Comparison of ENCODE assay signal across 15 cellular contexts in the genomic region with DNA sequence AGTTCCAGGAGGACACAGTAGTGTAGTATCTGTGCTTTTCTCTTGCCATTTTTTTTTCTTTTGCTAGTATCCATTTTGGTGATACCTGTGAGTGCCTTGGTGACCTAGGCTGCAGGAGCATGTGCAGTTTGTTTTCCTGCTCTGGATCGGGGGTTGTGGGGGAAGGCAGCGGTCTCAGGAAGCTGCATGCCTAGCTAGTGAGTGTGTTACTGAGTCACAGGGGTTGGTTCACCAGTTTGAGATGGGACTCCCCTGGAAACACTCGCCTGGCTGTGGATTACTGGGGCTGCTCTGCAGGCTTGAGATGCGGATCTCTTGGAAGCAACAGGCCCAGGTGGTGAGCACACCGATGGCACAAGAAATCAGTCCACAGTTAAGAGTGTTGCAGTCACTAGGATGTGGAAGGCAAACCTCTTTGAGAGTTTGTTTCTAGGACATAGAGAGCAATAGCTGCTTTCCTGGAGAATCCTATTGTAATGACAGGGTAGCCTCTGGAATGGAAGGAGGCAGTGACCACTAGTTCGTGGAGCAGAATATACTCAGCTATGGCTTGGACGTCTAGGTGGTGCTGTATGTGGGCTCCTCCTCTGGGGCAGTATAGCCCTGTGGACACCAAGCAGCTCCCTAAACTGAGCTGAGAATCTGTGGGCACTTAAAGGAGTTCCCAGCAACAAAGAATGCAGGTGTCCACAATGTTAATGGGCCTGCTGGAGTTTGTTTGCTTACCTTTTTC. TPM values are rescaled to one million over a fixed set of nuclear protein-coding genes. Genes with fewer than 3 reads are reported as not detected.
A peak's percentile ranks its signal among the peaks of the same experiment; 100 is the strongest.
DNase-seq lines count a peak whose midpoint lies in the region; ATAC-seq, FAIRE-seq and TF ChIP-seq lines count a peak whose summit lies in the region.
"Had no signal": no experiment of that assay in that cellular context is flagged by ENCODE, and none has a peak within 500 bp of the region (broad histone marks: within the 10 kb centered on the region; RNA-seq: fewer than 3 reads in every experiment).

No MANE protein-coding gene starts in this region.

- TF ChIP-seq CTCF in AG10803 (conservative IDR thresholded peaks at IDR 0.05; ENCODE audit: low read length) (no peak), bronchial epithelial cell (IDR thresholded peaks at IDR 0.05; ENCODE audit: insufficient read depth, low read length, severe bottlenecking) (no peak)

- H3K9me3 Mint-ChIP-seq in stimulated activated effector memory CD8-positive, alpha-beta T cell treated with anti-CD3 and anti-CD28 coated beads, Interleukin-12 subunit alpha, Interleukin-12 subunit beta, amount 100 ng/mL, for 72 hours, result peaks cover 8% of the 10 kb centered on the region

- no peaks in the 10 kb centered on the region for H3K4me1 ChIP-seq in Karpas-422 (ENCODE audit: low read length)

- no peak overlapping the region for H2AFZ ChIP-seq in Karpas-422 (ENCODE audit: low read length)

- no peak overlapping the region for H3K4me3 Mint-ChIP-seq in stimulated activated effector memory CD8-positive, alpha-beta T cell treated with anti-CD3 and anti-CD28 coated beads, Interleukin-12 subunit alpha, Interleukin-12 subunit beta, amount 100 ng/mL, for 72 hours

- H3K79me2 ChIP-seq in Karpas-422 (ENCODE audit: low read length), result no peaks in the 10 kb centered on the region

- no peaks in the 10 kb centered on the region for H3K9me3 ChIP-seq in Karpas-422 (ENCODE audit: low read length)
- H3K9me3 ChIP-seq: neutrophil had no signal

- H4K20me1 ChIP-seq in Karpas-422 (ENCODE audit: insufficient read depth, low read depth, low read length), result no peaks in the 10 kb centered on the region

- ATAC-seq in left lobe of liver, result no peak
- ATAC-seq in stimulated activated effector memory CD8-positive, alpha-beta T cell treated with anti-CD3 and anti-CD28 coated beads, Interleukin-12 subunit alpha, Interleukin-12 subunit beta, amount 100 ng/mL, for 72 hours, result no peak
- no peak for ATAC-seq in HG03139 (IDR thresholded peaks at IDR 0.05; ENCODE audit: unreplicated experiment)
- ATAC-seq: GM12878 had no signal

- no peaks in the 10 kb centered on the region for H3K9me2 ChIP-seq in Karpas-422 (replicated peaks; ENCODE audit: insufficient read depth, low read length)

- H3K36me3 Mint-ChIP-seq in stimulated activated effector memory CD8-positive, alpha-beta T cell treated with anti-CD3 and anti-CD28 coated beads, Interleukin-12 subunit alpha, Interleukin-12 subunit beta, amount 100 ng/mL, for 72 hours, result no peaks in the 10 kb centered on the region

- H3K4me1 Mint-ChIP-seq in stimulated activated effector memory CD8-positive, alpha-beta T cell treated with anti-CD3 and anti-CD28 coated beads, Interleukin-12 subunit alpha, Interleukin-12 subunit beta, amount 100 ng/mL, for 72 hours, result no peaks in the 10 kb centered on the region

- H3K4me2 ChIP-seq in Karpas-422 (ENCODE audit: low read depth, low read length, poor library complexity, severe bottlenecking), result no peak overlapping the region

- H3K36me3 ChIP-seq in Karpas-422 (ENCODE audit: insufficient read depth, low read length) (no peaks in the 10 kb centered on the region), bronchial epithelial cell (ENCODE audit: control insufficient read depth, insufficient read depth, low read length) (no peaks in the 10 kb centered on the region)
- H3K36me3 ChIP-seq: neutrophil had no signal

- no peak overlapping the region for H3K27ac ChIP-seq in Karpas-422 (ENCODE audit: low read length)
- H3K27ac ChIP-seq: neutrophil had no signal

- H3K27me3 ChIP-seq in Karpas-422 (ENCODE audit: low read length) (no peaks in the 10 kb centered on the region), bronchial epithelial cell (ENCODE audit: control insufficient read depth, insufficient read depth, low read length) (no peaks in the 10 kb centered on the region)
- H3K27me3 ChIP-seq: neutrophil had no signal

- DNase-seq in AG10803 (ENCODE audit: low read depth), result peak; percentile 75
- DNase-seq in Karpas-422, result peak; percentile 15
- peak; percentile 86 for DNase-seq in bronchial epithelial cell (ENCODE audit: low read depth)
- peak; percentile 28 for DNase-seq in left lobe of liver (ENCODE audit: low spot score)
- DNase-seq in stimulated activated effector memory CD8-positive, alpha-beta T cell treated with anti-CD3 and anti-CD28 coated beads, Interleukin-12 subunit alpha, Interleukin-12 subunit beta, amount 100 ng/mL, for 72 hours (ENCODE audit: low spot score in 2 of 2), result no peak
- no peak for DNase-seq in cerebellum (ENCODE audit: low spot score)
- no peak for DNase-seq in iPS-NIHi11 (ENCODE audit: low spot score)
- DNase-seq: activated CD8-positive, alpha-beta memory T cell treated with anti-CD3 and anti-CD28 coated beads, Interleukin-2, amount 50 U/mL, for 4 hours; amygdala; NCI-H1417 treated with DMSO at 0.1 percent for 48 hours; stimulated activated CD4-positive, alpha-beta T cell treated with anti-CD3 and anti-CD28 coated beads, Interleukin-4, amount 100 ng/mL, for 1 hour had no signal

- no peak overlapping the region for H3K4me3 ChIP-seq in AG10803 (ENCODE audit: low read length)
- H3K4me3 ChIP-seq in Karpas-422 (ENCODE audit: low read length), result no peak overlapping the region
- no peak overlapping the region for H3K4me3 ChIP-seq in bronchial epithelial cell (ENCODE audit: low read depth, low read length)
- H3K4me3 ChIP-seq: GM12878 had no signal

- no peak for FAIRE-seq in bronchial epithelial cell (lab: Jason Lieb, UNC)
- FAIRE-seq: endometrium, GM12878 had no signal

- no peak overlapping the region for H3K9ac ChIP-seq in Karpas-422 (ENCODE audit: low read length)

- no peak overlapping the region for H3K27ac Mint-ChIP-seq in stimulated activated effector memory CD8-positive, alpha-beta T cell treated with anti-CD3 and anti-CD28 coated beads, Interleukin-12 subunit alpha, Interleukin-12 subunit beta, amount 100 ng/mL, for 72 hours

RNA-seq across cellular contexts. Expression of gene SPATA31E1, which starts 20.0 kb away (rescaled TPM):
- not detected in 2 replicates for total RNA-seq in Karpas-422 (2014; rRNA removed; shearing (Covaris generic); ENCODE audit: low replicate concordance)
- total RNA-seq in bronchial epithelial cell (not detected in 2 replicates), left lobe of liver (not detected), cerebellum (not detected)
- total RNA-seq: GM12878 had no signal

RNA-seq across cellular contexts. Expression of gene SPATA31C1, which starts 55.1 kb away (rescaled TPM):
- not detected in 2 replicates for total RNA-seq in Karpas-422 (2014; rRNA removed; shearing (Covaris generic); ENCODE audit: low replicate concordance)
- total RNA-seq in bronchial epithelial cell, result not detected in 2 replicates
- total RNA-seq in left lobe of liver, result not detected
- not detected for total RNA-seq in cerebellum
- total RNA-seq: GM12878 had no signal

Comparison
In these comparisons a context has a peak if more than half of its experiments do, and no peak if none do; other contexts are left out.
1. DNase-seq: peak in AG10803 (single experiment), Karpas-422 (single experiment), bronchial epithelial cell (single experiment) and left lobe of liver (single experiment); none in stimulated activated effector memory CD8-positive, alpha-beta T cell treated with anti-CD3 and anti-CD28 coated beads, Interleukin-12 subunit alpha, Interleukin-12 subunit beta, amount 100 ng/mL, for 72 hours (0 of 2), cerebellum (single experiment) and iPS-NIHi11 (single experiment).